Comparison of ENCODE assay signal across 8 cellular contexts in genomic region chr5:135887447-135887864, GRCh38. TPM values are rescaled to one million over a fixed set of nuclear protein-coding genes. Genes with fewer than 3 reads are reported as not detected.
DNase-seq lines count a peak whose midpoint lies in the region; ATAC-seq and TF ChIP-seq lines count a peak whose summit lies in the region.

No MANE protein-coding gene starts in this region.

- DNase-seq in COLO829 (ENCODE audit: low spot score) (peak; percentile 40), NCI-H82 treated with DMSO at 0.1 percent for 48 hours (lab: John Stamatoyannopoulos, UW; ENCODE audit: unreplicated experiment) (peak; percentile 27), epithelial cell of proximal tubule (ENCODE audit: low read depth) (no peak), natural killer cell (peak; percentile 44)
- peak; percentile 76 for DNase-seq in activated CD8-positive, alpha-beta memory T cell treated with anti-CD3 and anti-CD28 coated beads, Interleukin-2, amount 10 ng/mL, durations not matched to agents 7 days and 5 days
- DNase-seq in stimulated activated naive CD4-positive, alpha-beta T cell treated with Interleukin-2 at 50 U/mL for 16 hours (lab: John Stamatoyannopoulos, UW): peak; percentile 44

- H3K4me3 Mint-ChIP-seq in activated CD8-positive, alpha-beta memory T cell treated with anti-CD3 and anti-CD28 coated beads, Interleukin-2, amount 10 ng/mL, durations not matched to agents 7 days and 5 days: no peak overlapping the region
- no peak overlapping the region for H3K4me3 Mint-ChIP-seq in natural killer cell

- no peaks in the 10 kb centered on the region for H3K9me3 Mint-ChIP-seq in activated CD8-positive, alpha-beta memory T cell treated with anti-CD3 and anti-CD28 coated beads, Interleukin-2, amount 10 ng/mL, durations not matched to agents 7 days and 5 days (ENCODE audit: low read depth)
- H3K9me3 Mint-ChIP-seq in natural killer cell: no peaks in the 10 kb centered on the region

- CTCF ChIA-PET in activated CD8-positive, alpha-beta memory T cell treated with anti-CD3 and anti-CD28 coated beads, Interleukin-2, amount 10 ng/mL, durations not matched to agents 7 days and 5 days (lab: Charles Lee): interaction anchor here (1.4 to 4.5 kb wide), 3 partner anchors 12 to 324 kb away, joined by 3 to 22 read pairs (median 7); no protein-coding TSS in a partner anchor

- H3K4me1 Mint-ChIP-seq in activated CD8-positive, alpha-beta memory T cell treated with anti-CD3 and anti-CD28 coated beads, Interleukin-2, amount 10 ng/mL, durations not matched to agents 7 days and 5 days: peaks cover 21% of the 10 kb centered on the region
- peaks cover 6 to 7% of the 10 kb centered on the region in 2 donors for H3K4me1 Mint-ChIP-seq in natural killer cell

- no peak overlapping the region for H3K27ac Mint-ChIP-seq in activated CD8-positive, alpha-beta memory T cell treated with anti-CD3 and anti-CD28 coated beads, Interleukin-2, amount 10 ng/mL, durations not matched to agents 7 days and 5 days
- H3K27ac Mint-ChIP-seq in natural killer cell: no peak overlapping the region

- ATAC-seq in GM19455 (IDR thresholded peaks at IDR 0.05; ENCODE audit: unreplicated experiment) (peak; percentile 94), HG03521 (IDR thresholded peaks at IDR 0.05; ENCODE audit: unreplicated experiment) (peak; percentile 93), natural killer cell (peak; percentile 65 to 95 (median 70))
- peak; percentile 91 for ATAC-seq in activated CD8-positive, alpha-beta memory T cell treated with anti-CD3 and anti-CD28 coated beads, Interleukin-2, amount 10 ng/mL, durations not matched to agents 7 days and 5 days

- TF ChIP-seq CTCF in epithelial cell of proximal tubule (conservative IDR thresholded peaks at IDR 0.05; ENCODE audit: low read depth, low read length): peak; percentile 84
- TF ChIP-seq CTCF in natural killer cell (IDR thresholded peaks at IDR 0.05): peak; percentile 92

- H3K4me3 ChIP-seq in epithelial cell of proximal tubule (ENCODE audit: low read depth, low read length): no peak overlapping the region

- peaks cover 73% of the 10 kb centered on the region for H3K27me3 Mint-ChIP-seq in activated CD8-positive, alpha-beta memory T cell treated with anti-CD3 and anti-CD28 coated beads, Interleukin-2, amount 10 ng/mL, durations not matched to agents 7 days and 5 days
- H3K27me3 Mint-ChIP-seq in natural killer cell (ENCODE audit: low read depth in 2 of 2): peaks cover 24 to 36% of the 10 kb centered on the region in 2 donors

- intact Hi-C loops in natural killer cell (cut with micrococcal nuclease): loop anchor here (1.0 kb wide), 3 partner anchors 175 to 325 kb away; no protein-coding TSS in a partner anchor

- H3K36me3 Mint-ChIP-seq in activated CD8-positive, alpha-beta memory T cell treated with anti-CD3 and anti-CD28 coated beads, Interleukin-2, amount 10 ng/mL, durations not matched to agents 7 days and 5 days: no peaks in the 10 kb centered on the region
- H3K36me3 Mint-ChIP-seq in natural killer cell: no peaks in the 10 kb centered on the region

RNA-seq across cellular contexts. Expression of gene IL9, which starts 8.2 kb away (rescaled TPM):
- total RNA-seq in activated CD8-positive, alpha-beta memory T cell treated with anti-CD3 and anti-CD28 coated beads, Interleukin-2, amount 10 ng/mL, durations not matched to agents 7 days and 5 days: not detected
- not detected in 2 replicates for total RNA-seq in epithelial cell of proximal tubule
- not detected for total RNA-seq in natural killer cell

RNA-seq across cellular contexts. Expression of gene SLC25A48, which starts 53.0 kb away (rescaled TPM):
- not detected for total RNA-seq in activated CD8-positive, alpha-beta memory T cell treated with anti-CD3 and anti-CD28 coated beads, Interleukin-2, amount 10 ng/mL, durations not matched to agents 7 days and 5 days
- total RNA-seq in epithelial cell of proximal tubule: not detected in 2 replicates
- not detected for total RNA-seq in natural killer cell
